21 cellular contexts compared by ENCODE assay signal in genomic region chr11:117857734-117858369, GRCh38. TPM values are rescaled to one million over a fixed set of nuclear protein-coding genes. Genes with fewer than 3 reads are reported as not detected.
"Had no signal": no experiment of that assay in that cellular context is flagged by ENCODE, and none has a peak within 500 bp of the region (broad histone marks: within the 10 kb centered on the region; RNA-seq: fewer than 3 reads in every experiment).

No MANE protein-coding gene starts in this region.

- H3K4me3 Mint-ChIP-seq: activated CD4-positive, alpha-beta memory T cell treated with anti-CD3 and anti-CD28 coated beads for 36 hours; activated naive CD8-positive, alpha-beta T cell; activated T-cell treated with anti-CD3 and anti-CD28 coated beads, Interleukin-2, amount 50 U/mL, for 4 hours; dendritic cell treated with granulocyte-macrophage colony-stimulating factor and Interleukin-4, amounts not matched to agents 40 ng/mL and 50 ng/mL, for 4 days; effector memory CD8-positive, alpha-beta T cell; memory B cell; natural killer cell; stimulated activated naive CD8-positive, alpha-beta T cell treated with anti-CD3 and anti-CD28 coated beads, Interleukin-15, amount 100 ng/mL, for 72 hours had no signal

- ATAC-seq: activated T-cell treated with anti-CD3 and anti-CD28 coated beads, Interleukin-2, amount 50 U/mL, for 4 hours; effector memory CD8-positive, alpha-beta T cell; left lung; natural killer cell; right lobe of liver; stimulated activated naive CD8-positive, alpha-beta T cell treated with anti-CD3 and anti-CD28 coated beads, Interleukin-15, amount 100 ng/mL, for 72 hours had no signal

- H3K27me3 Mint-ChIP-seq: activated naive CD8-positive, alpha-beta T cell; stimulated activated naive CD8-positive, alpha-beta T cell treated with anti-CD3 and anti-CD28 coated beads, Interleukin-15, amount 100 ng/mL, for 72 hours had no signal

- H3K27ac Mint-ChIP-seq: activated CD4-positive, alpha-beta memory T cell treated with anti-CD3 and anti-CD28 coated beads for 36 hours; activated naive CD8-positive, alpha-beta T cell; dendritic cell treated with granulocyte-macrophage colony-stimulating factor and Interleukin-4, amounts not matched to agents 40 ng/mL and 50 ng/mL, for 4 days; effector memory CD8-positive, alpha-beta T cell; memory B cell; natural killer cell; stimulated activated naive CD8-positive, alpha-beta T cell treated with anti-CD3 and anti-CD28 coated beads, Interleukin-15, amount 100 ng/mL, for 72 hours had no signal

- H3K9me3 Mint-ChIP-seq: effector memory CD8-positive, alpha-beta T cell; natural killer cell had no signal

- H3K27me3 ChIP-seq: brain microvascular endothelial cell, left lung, right lobe of liver had no signal

- H3K4me1 Mint-ChIP-seq: memory B cell had no signal

- H3K36me3 ChIP-seq: brain microvascular endothelial cell, left lung, prostate gland, right lobe of liver had no signal

- H3K4me3 ChIP-seq: left lung, prostate gland, right lobe of liver had no signal

- H3K27ac ChIP-seq: brain microvascular endothelial cell, epithelial cell of prostate, left lung, prostate gland, right lobe of liver had no signal

- H3K9me3 ChIP-seq: prostate gland, right lobe of liver had no signal

- DNase-seq: activated CD4-positive, alpha-beta memory T cell treated with anti-CD3 and anti-CD28 coated beads for 36 hours; activated CD4-positive, alpha-beta T cell treated with anti-CD3 and anti-CD28 coated beads for 1 hour; activated gamma-delta T cell treated with Interleukin-2 at 50 U/mL for 16 hours; activated T-cell treated with anti-CD3 and anti-CD28 coated beads, Interleukin-2, amount 50 U/mL, for 4 hours; amygdala; brain microvascular endothelial cell; effector memory CD8-positive, alpha-beta T cell; foreskin melanocyte; left lung; natural killer cell; nucleus accumbens; stimulated activated CD4-positive, alpha-beta T cell treated with anti-CD3 and anti-CD28 coated beads, Interleukin-1b, Interleukin-23, amount 100 ng/mL, for 48 hours; stimulated activated naive CD8-positive, alpha-beta T cell treated with anti-CD3 and anti-CD28 coated beads, Interleukin-15, amount 100 ng/mL, for 72 hours; T-helper 9 cell had no signal

- H3K4me1 ChIP-seq: prostate gland, right lobe of liver had no signal

RNA-seq across cellular contexts. Expression of gene FXYD6, which starts 18.6 kb away (rescaled TPM):
- polyA plus RNA-seq: keratinocyte had no signal

RNA-seq across cellular contexts. Expression of gene FXYD2, which starts 33.3 kb away (rescaled TPM):
- total RNA-seq: activated CD4-positive, alpha-beta memory T cell treated with anti-CD3 and anti-CD28 coated beads for 36 hours had no signal
- polyA plus RNA-seq: keratinocyte had no signal
